Comparison of ENCODE assay signal across 8 cellular contexts in the genomic region with DNA sequence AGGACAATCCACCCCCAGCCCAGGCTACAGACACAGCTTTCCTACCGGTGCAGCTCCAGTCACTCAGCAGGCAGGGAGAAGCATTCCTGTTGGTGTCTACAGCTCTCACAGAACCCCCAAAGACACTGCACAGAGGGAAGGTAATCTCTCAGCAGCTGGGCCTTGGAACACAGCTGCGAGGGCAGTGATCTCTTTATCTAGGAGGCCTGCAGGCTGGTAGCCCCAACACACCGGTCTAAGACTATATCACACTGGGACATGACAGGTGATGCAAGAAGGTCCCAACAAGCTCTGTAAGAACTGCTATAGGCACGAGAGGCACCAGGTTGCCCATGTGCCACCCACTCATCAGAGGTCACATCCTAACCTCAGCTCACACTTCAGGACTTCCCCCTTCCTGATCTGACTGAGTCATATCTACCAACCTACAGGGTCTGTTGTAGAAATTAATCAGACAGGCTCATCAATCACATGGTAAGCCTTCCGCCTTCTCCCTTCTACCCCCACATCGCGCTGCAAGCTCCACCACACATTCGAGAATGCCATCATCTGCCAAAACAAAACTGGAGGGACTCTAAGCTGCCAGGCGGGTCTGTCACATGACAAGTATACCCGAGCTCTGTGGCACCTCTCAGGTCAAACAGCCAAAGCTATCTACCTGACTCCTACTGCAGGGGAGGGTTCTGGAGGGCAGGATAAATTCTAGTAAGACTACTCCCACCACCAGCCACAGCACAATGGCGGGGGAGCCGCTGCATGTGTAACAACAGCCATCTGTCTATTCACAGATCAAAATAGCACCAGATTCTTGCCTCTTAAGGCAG. TPM values are rescaled to one million over a fixed set of nuclear protein-coding genes. Genes with fewer than 3 reads are reported as not detected.
DNase-seq lines count a peak whose midpoint lies in the region; ATAC-seq and TF ChIP-seq lines count a peak whose summit lies in the region.

No MANE protein-coding gene starts in this region.

- H3K27me3 Mint-ChIP-seq in CD4-positive, CD25-positive, alpha-beta regulatory T cell, result peaks cover 6% of the 10 kb centered on the region

- H3K27ac Mint-ChIP-seq in CD4-positive, CD25-positive, alpha-beta regulatory T cell, result peak overlapping the region; percentile 97 to 99 (median 98)

- intact Hi-C loops in colonic mucosa (cut with DNase I), result no loop called here

- TF ChIP-seq POLR2A in upper lobe of left lung (IDR thresholded peaks at IDR 0.05), result peak in 1 of 4 donors; percentile 25

- TF ChIP-seq EP300 in upper lobe of left lung (IDR thresholded peaks at IDR 0.05), result peak in 1 of 4 donors; percentile 8

- no peaks in the 10 kb centered on the region for H3K36me3 ChIP-seq in CD4-positive, CD25-positive, alpha-beta regulatory T cell (ENCODE audit: control insufficient read depth, insufficient read depth, low read length)
- H3K36me3 ChIP-seq in colonic mucosa (no peaks in the 10 kb centered on the region), upper lobe of left lung (no peaks in the 10 kb centered on the region)

- peak; percentile 84 to 89 for ATAC-seq in CD4-positive, CD25-positive, alpha-beta regulatory T cell (ENCODE audit: low read depth in 2 of 2)
- ATAC-seq in GM21360 (IDR thresholded peaks at IDR 0.05; ENCODE audit: unreplicated experiment) (peak; percentile 59), upper lobe of left lung (ENCODE audit: low FRiP score in 2 of 2) (peak; percentile 62 to 63)

- peak overlapping the region; percentile 49 to 79 (median 74) for H3K4me3 Mint-ChIP-seq in CD4-positive, CD25-positive, alpha-beta regulatory T cell

- H3K27ac ChIP-seq in CD4-positive, CD25-positive, alpha-beta regulatory T cell (ENCODE audit: insufficient read depth, low read length, poor library complexity, severe bottlenecking), result peak overlapping the region; percentile 97
- H3K27ac ChIP-seq in colonic mucosa, result peak overlapping the region; percentile 71
- peak overlapping the region; percentile 69 to 86 (median 75) for H3K27ac ChIP-seq in upper lobe of left lung

- H3K4me3 ChIP-seq in CD4-positive, CD25-positive, alpha-beta regulatory T cell (ENCODE audit: low read depth, low read length), result peak overlapping the region; percentile 79
- no peak overlapping the region for H3K4me3 ChIP-seq in Jurkat, Clone E6-1 (ENCODE audit: low read length)
- H3K4me3 ChIP-seq in colonic mucosa (no peak overlapping the region), upper lobe of left lung (no peak overlapping the region)

- 44 to 54% methylated on average over 8 to 12 of the region's 12 CpGs for WGBS in upper lobe of left lung, 2 donors

- peak; percentile 78 to 96 (median 86) for DNase-seq in CD4-positive, CD25-positive, alpha-beta regulatory T cell
- DNase-seq in Jurkat, Clone E6-1 (ENCODE audit: low read depth, low spot score), result peak; percentile 62
- DNase-seq in activated CD4-positive, alpha-beta T cell treated with anti-CD3 and anti-CD28 coated beads for 1 hour, result peak; percentile 65
- no peak for DNase-seq in colonic mucosa
- DNase-seq in pons (ENCODE audit: low spot score), result peak; percentile 71
- DNase-seq in upper lobe of left lung, result peak in 1 of 2 donors; percentile 74
- DNase-seq in ureter (ENCODE audit: low spot score), result no peak

- no peaks in the 10 kb centered on the region for H3K9me3 Mint-ChIP-seq in CD4-positive, CD25-positive, alpha-beta regulatory T cell

- no peak for TF ChIP-seq CTCF in colonic mucosa (IDR thresholded peaks at IDR 0.05)
- no peak for TF ChIP-seq CTCF in upper lobe of left lung (IDR thresholded peaks at IDR 0.05)

- peak overlapping the region in 1 of 2 donors; percentile 4 for H3K9ac ChIP-seq in colonic mucosa (ENCODE audit: low read depth in 2 of 2, low read length in 2 of 2)

- H3K9me3 ChIP-seq in CD4-positive, CD25-positive, alpha-beta regulatory T cell (ENCODE audit: control insufficient read depth in 2 of 2, low read length in 2 of 2), result no peaks in the 10 kb centered on the region
- H3K9me3 ChIP-seq in colonic mucosa (no peaks in the 10 kb centered on the region), upper lobe of left lung (no peaks in the 10 kb centered on the region)

- peaks cover 31 to 99% (median 82%) of the 10 kb centered on the region in 4 donors for H3K4me1 Mint-ChIP-seq in CD4-positive, CD25-positive, alpha-beta regulatory T cell

- peaks cover 1% of the 10 kb centered on the region for H3K36me3 Mint-ChIP-seq in CD4-positive, CD25-positive, alpha-beta regulatory T cell

- peaks cover 99% of the 10 kb centered on the region for H3K4me1 ChIP-seq in CD4-positive, CD25-positive, alpha-beta regulatory T cell (ENCODE audit: control insufficient read depth, insufficient read depth, low read length, poor library complexity, severe bottlenecking)
- H3K4me1 ChIP-seq in colonic mucosa (peaks cover 38% of the 10 kb centered on the region), upper lobe of left lung (peaks cover 71 to 95% (median 85%) of the 10 kb centered on the region in 4 donors)

- H3K27me3 ChIP-seq in CD4-positive, CD25-positive, alpha-beta regulatory T cell (ENCODE audit: control insufficient read depth, insufficient read depth, low read length), result no peaks in the 10 kb centered on the region
- no peaks in the 10 kb centered on the region for H3K27me3 ChIP-seq in colonic mucosa
- H3K27me3 ChIP-seq in upper lobe of left lung, result no peaks in the 10 kb centered on the region

RNA-seq across cellular contexts. Expression of a gene that starts 26.1 kb away (rescaled TPM):
- total RNA-seq in CD4-positive, CD25-positive, alpha-beta regulatory T cell, result 116 TPM
- polyA plus RNA-seq in CD4-positive, CD25-positive, alpha-beta regulatory T cell, result 10 to 100 TPM in 3 of 4 donors, 1 to 10 TPM in 1; 5.8 to 22.2 (median 14.4) TPM
- 18.1 TPM for polyA plus RNA-seq in Jurkat, Clone E6-1 (2012; ENCODE audit: insufficient read depth, insufficient read length)
- 10 to 100 TPM; 43.3 to 45.2 TPM for total RNA-seq in colonic mucosa
- 10 to 100 TPM; 35.8 to 62.5 (median 47.8) TPM for total RNA-seq in upper lobe of left lung
- 38.8 TPM for total RNA-seq in ureter

Comparison
In these comparisons a context has a peak if more than half of its experiments do, and no peak if none do; other contexts are left out.
1. DNase-seq: peak in CD4-positive, CD25-positive, alpha-beta regulatory T cell (3 of 3), Jurkat, Clone E6-1 (single experiment), activated CD4-positive, alpha-beta T cell treated with anti-CD3 and anti-CD28 coated beads for 1 hour (single experiment) and pons (single experiment); none in colonic mucosa (single experiment) and ureter (single experiment).
2. Peak in every context shown above with its lines, with median percentiles within 50 percentile points of each other: ATAC-seq and H3K27ac ChIP-seq.